Comparison of ENCODE assay signal across 8 cellular contexts in genomic region chr12:124994435-124994975, GRCh38. TPM values are rescaled to one million over a fixed set of nuclear protein-coding genes. Genes with fewer than 3 reads are reported as not detected.
DNase-seq lines count a peak whose midpoint lies in the region; ATAC-seq and TF ChIP-seq lines count a peak whose summit lies in the region.

No MANE protein-coding gene starts in this region.

- 20% methylated on average over 15 of the region's 15 CpGs for WGBS in right cardiac atrium

- intact Hi-C loops in right cardiac atrium (cut with DNase I) = loop anchor here in 1 of 4 donors (10.0 kb wide), 1 partner anchor 70 kb away; the partner anchor contains the start of gene AACS

- peak overlapping the region; percentile 96 for H3K27ac ChIP-seq in HL-60 (replicated peaks)
- H3K27ac ChIP-seq in WERI-Rb-1 = peak overlapping the region; percentile 80
- H3K27ac ChIP-seq in right cardiac atrium (ENCODE audit: low read length) = no peak overlapping the region

- peak overlapping the region; percentile 99 for H3K4me2 ChIP-seq in skeletal muscle satellite cell (ENCODE audit: low read length)

- no peaks in the 10 kb centered on the region for H3K4me1 ChIP-seq in right cardiac atrium (ENCODE audit: control insufficient read depth, insufficient read depth, low read length)
- peaks cover 8% of the 10 kb centered on the region for H3K4me1 ChIP-seq in skeletal muscle satellite cell (ENCODE audit: control insufficient read depth, insufficient read depth, low read length)

- POLR2A ChIA-PET in activated CD4-positive, alpha-beta T cell treated with anti-CD3 and anti-CD28 coated beads, Interleukin-2, amount 10 ng/mL, durations not matched to agents 7 days and 5 days (lab: Charles Lee) = no interaction called here

- no peak for TF ChIP-seq CTCF in HL-60 (IDR thresholded peaks at IDR 0.05; ENCODE audit: insufficient read depth, low read length)
- TF ChIP-seq CTCF in WERI-Rb-1 (IDR thresholded peaks at IDR 0.05; ENCODE audit: low read depth, low read length) = no peak

- peaks cover 12% of the 10 kb centered on the region for H3K36me3 Mint-ChIP-seq in activated CD4-positive, alpha-beta T cell treated with anti-CD3 and anti-CD28 coated beads, Interleukin-2, amount 10 ng/mL, durations not matched to agents 7 days and 5 days (ENCODE audit: low read depth)

- DNase-seq in activated CD4-positive, alpha-beta T cell treated with anti-CD3 and anti-CD28 coated beads, Interleukin-2, amount 10 ng/mL, durations not matched to agents 7 days and 5 days = peak; percentile 14
- DNase-seq in activated CD4-positive, alpha-beta T cell treated with anti-CD3 and anti-CD28 coated beads, Interleukin-2, amount 50 U/mL, for 4 hours = no peak
- DNase-seq in HL-60 (ENCODE audit: low read depth in 1 of 2, low spot score in 1 of 2) = peak; percentile 79 to 97
- no peak for DNase-seq in WERI-Rb-1
- DNase-seq in right cardiac atrium = no peak
- no peak for DNase-seq in central memory CD4-positive, alpha-beta T cell
- no peak for DNase-seq in activated effector memory CD4-positive, alpha-beta T cell treated with anti-CD3 and anti-CD28 coated beads, Interleukin-2, amount 50 U/mL, for 16 hours

- peak in 1 of 2 donors; percentile 7 for ATAC-seq in right cardiac atrium

- H3K4me3 ChIP-seq in HL-60 (replicated peaks; ENCODE audit: insufficient read depth, low read length) (peak overlapping the region; percentile 57), WERI-Rb-1 (ENCODE audit: low read depth, low read length) (peak overlapping the region; percentile 55), right cardiac atrium (ENCODE audit: low read length) (peak overlapping the region; percentile 90), skeletal muscle satellite cell (ENCODE audit: low read length) (peak overlapping the region; percentile 78)

- peaks cover 12% of the 10 kb centered on the region for H3K36me3 ChIP-seq in WERI-Rb-1
- no peaks in the 10 kb centered on the region for H3K36me3 ChIP-seq in skeletal muscle satellite cell (ENCODE audit: insufficient read depth, low read length)

- H3K4me1 Mint-ChIP-seq in activated CD4-positive, alpha-beta T cell treated with anti-CD3 and anti-CD28 coated beads, Interleukin-2, amount 10 ng/mL, durations not matched to agents 7 days and 5 days = peaks cover 34% of the 10 kb centered on the region

- H3K27me3 Mint-ChIP-seq in activated CD4-positive, alpha-beta T cell treated with anti-CD3 and anti-CD28 coated beads, Interleukin-2, amount 10 ng/mL, durations not matched to agents 7 days and 5 days = no peaks in the 10 kb centered on the region

- H3K9me3 ChIP-seq in WERI-Rb-1 (ENCODE audit: severe bottlenecking) (no peaks in the 10 kb centered on the region), right cardiac atrium (ENCODE audit: control insufficient read depth, low read length) (no peaks in the 10 kb centered on the region), skeletal muscle satellite cell (replicated peaks; ENCODE audit: low read length) (no peaks in the 10 kb centered on the region)

- H3K4me3 Mint-ChIP-seq in activated CD4-positive, alpha-beta T cell treated with anti-CD3 and anti-CD28 coated beads, Interleukin-2, amount 10 ng/mL, durations not matched to agents 7 days and 5 days = peak overlapping the region; percentile 89

- H3K9me3 Mint-ChIP-seq in activated CD4-positive, alpha-beta T cell treated with anti-CD3 and anti-CD28 coated beads, Interleukin-2, amount 10 ng/mL, durations not matched to agents 7 days and 5 days = peaks cover 4% of the 10 kb centered on the region

- H3K27ac Mint-ChIP-seq in activated CD4-positive, alpha-beta T cell treated with anti-CD3 and anti-CD28 coated beads, Interleukin-2, amount 10 ng/mL, durations not matched to agents 7 days and 5 days = peak overlapping the region; percentile 94

- no peaks in the 10 kb centered on the region for H3K27me3 ChIP-seq in HL-60 (ENCODE audit: insufficient read depth, poor library complexity, severe bottlenecking)
- no peaks in the 10 kb centered on the region for H3K27me3 ChIP-seq in WERI-Rb-1 (ENCODE audit: insufficient read depth, low read depth, severe bottlenecking)
- no peaks in the 10 kb centered on the region for H3K27me3 ChIP-seq in right cardiac atrium (ENCODE audit: control insufficient read depth, insufficient read depth)
- no peaks in the 10 kb centered on the region for H3K27me3 ChIP-seq in skeletal muscle satellite cell (ENCODE audit: control insufficient read depth, insufficient read depth, low read length)

- CTCF ChIA-PET in activated CD4-positive, alpha-beta T cell treated with anti-CD3 and anti-CD28 coated beads, Interleukin-2, amount 10 ng/mL, durations not matched to agents 7 days and 5 days (lab: Charles Lee) = interaction anchor here (0.8 to 2.7 kb wide), 5 partner anchors 12 to 88 kb away, joined by 3 to 11 read pairs (median 3); no protein-coding TSS in a partner anchor

- peak overlapping the region; percentile 78 for H3K9ac ChIP-seq in skeletal muscle satellite cell (ENCODE audit: low read depth, low read length)

RNA-seq across cellular contexts. Expression of gene BRI3BP, which starts 1.1 kb away (rescaled TPM):
- total RNA-seq in activated CD4-positive, alpha-beta T cell treated with anti-CD3 and anti-CD28 coated beads, Interleukin-2, amount 10 ng/mL, durations not matched to agents 7 days and 5 days = 10 to 100 TPM; 24.8 to 26.8 TPM
- total RNA-seq in right cardiac atrium = 1 to 10 TPM; 3.8 to 6.1 (median 4.0) TPM
- 1.4 TPM for polyA plus RNA-seq in right cardiac atrium
- 8.1 and 8.4 TPM in 2 replicates for total RNA-seq in skeletal muscle satellite cell (2012; rRNA removed)

RNA-seq across cellular contexts. Expression of gene DHX37, which starts 5.6 kb away (rescaled TPM):
- total RNA-seq in activated CD4-positive, alpha-beta T cell treated with anti-CD3 and anti-CD28 coated beads, Interleukin-2, amount 10 ng/mL, durations not matched to agents 7 days and 5 days = 10 to 100 TPM; 30.2 to 32.2 TPM
- total RNA-seq in right cardiac atrium = 1 to 10 TPM; 5.8 to 9.4 (median 7.8) TPM
- 3.9 TPM for polyA plus RNA-seq in right cardiac atrium
- 20.8 and 21.0 TPM in 2 replicates for total RNA-seq in skeletal muscle satellite cell (2012; rRNA removed)

Comparison
In these comparisons a context has a peak if more than half of its experiments do, and no peak if none do; other contexts are left out.
1. DNase-seq: peak in activated CD4-positive, alpha-beta T cell treated with anti-CD3 and anti-CD28 coated beads, Interleukin-2, amount 10 ng/mL, durations not matched to agents 7 days and 5 days (single experiment) and HL-60 (2 of 2); none in activated CD4-positive, alpha-beta T cell treated with anti-CD3 and anti-CD28 coated beads, Interleukin-2, amount 50 U/mL, for 4 hours (0 of 2), WERI-Rb-1 (single experiment), right cardiac atrium (0 of 3), central memory CD4-positive, alpha-beta T cell (single experiment) and activated effector memory CD4-positive, alpha-beta T cell treated with anti-CD3 and anti-CD28 coated beads, Interleukin-2, amount 50 U/mL, for 16 hours (single experiment).
2. Peak in every context shown above with its lines, with median percentiles within 50 percentile points of each other: H3K4me3 ChIP-seq.